Comparison of ENCODE assay signal across 8 cellular contexts in genomic region chr9:128702949-128703615, GRCh38. TPM values are rescaled to one million over a fixed set of nuclear protein-coding genes. Genes with fewer than 3 reads are reported as not detected.
DNase-seq lines count a peak whose midpoint lies in the region; ATAC-seq, FAIRE-seq and TF ChIP-seq lines count a peak whose summit lies in the region.

No MANE protein-coding gene starts in this region.

- H3K36me3 ChIP-seq in K562 (ENCODE audit: control insufficient read depth, insufficient read depth, low read length) (peaks cover 41% of the 10 kb centered on the region; the same call in 2 of the 3 replicates), kidney (ENCODE audit: control insufficient read depth in 1 of 2, insufficient read depth in 2 of 2, low read length in 2 of 2) (no peaks in the 10 kb centered on the region)

- POLR2A ChIA-PET in AG04450 (lab: Yijun Ruan, JAX) (no interaction called here), K562 (lab: Yijun Ruan, JAX) (interaction anchor here (0.5 to 2.3 kb wide), 3 partner anchors 9 to 332 kb away, joined by 3 to 9 read pairs (median 3); no protein-coding TSS in a partner anchor)

- no peak overlapping the region for H3K27ac ChIP-seq in AG04450 (ENCODE audit: low read depth, low read length)
- peak overlapping the region; percentile 71 for H3K27ac ChIP-seq in K562 (ENCODE audit: extremely low read depth, low read depth, low read length)
- peak overlapping the region; percentile 30 to 74 for H3K27ac ChIP-seq in kidney (ENCODE audit: low read depth in 2 of 2, low read length in 2 of 2)

- H3K4me2 ChIP-seq in K562 (ENCODE audit: insufficient read depth, low read length) = peak overlapping the region; percentile 82

- TF ChIP-seq EP300 in K562 (IDR thresholded peaks at IDR 0.05; ENCODE audit: low read length) = no peak

- TF ChIP-seq RAD21 in K562 (CRISPR knock-in tag; conservative IDR thresholded peaks at IDR 0.05 in 1 of 2, IDR thresholded peaks at IDR 0.05 in 1 of 2) = no peak

- peaks cover 9 to 43% of the 10 kb centered on the region in 2 experiments for H3K4me1 ChIP-seq in K562 (replicated peaks in 1 of 2; ENCODE audit: control insufficient read depth in 2 of 2, insufficient read depth in 2 of 2, low read length in 2 of 2)
- H3K4me1 ChIP-seq in kidney (ENCODE audit: control insufficient read depth in 1 of 2, insufficient read depth in 1 of 2, low read depth in 1 of 2, low read length in 2 of 2) = peaks cover 0 to 3% of the 10 kb centered on the region in 2 donors

- H3K9ac ChIP-seq in K562 (ENCODE audit: insufficient read depth in 1 of 2, low read depth in 2 of 2, low read length in 2 of 2) (peak overlapping the region; percentile 87 to 96), kidney (ENCODE audit: low read length in 2 of 2) (peak overlapping the region in 1 of 2 donors; percentile 51)

- H3K9me3 ChIP-seq in AG04450 (ENCODE audit: control insufficient read depth, insufficient read depth, low read length) (no peaks in the 10 kb centered on the region; the same call in 1 of the 2 replicates), K562 (replicated peaks; ENCODE audit: control insufficient read depth, insufficient read depth, low read depth, low read length) (no peaks in the 10 kb centered on the region), kidney (ENCODE audit: control insufficient read depth in 1 of 2, low read length in 2 of 2) (no peaks in the 10 kb centered on the region)

- no peak for TF ChIP-seq CTCF in AG04450 (IDR thresholded peaks at IDR 0.05; ENCODE audit: low read depth, low read length)
- no peak for TF ChIP-seq CTCF in K562 (IDR thresholded peaks at IDR 0.05 in 2 of 3, conservative IDR thresholded peaks at IDR 0.05 in 1 of 3; ENCODE audit: insufficient read depth in 2 of 3, low read depth in 1 of 3, low read length in 3 of 3)
- no peak for TF ChIP-seq CTCF in kidney (IDR thresholded peaks at IDR 0.05; ENCODE audit: borderline replicate concordance, extremely low read depth, insufficient read depth)

- ATAC-seq in GM18909 (IDR thresholded peaks at IDR 0.05; ENCODE audit: poor library complexity, unreplicated experiment) (peak; percentile 23), K562 (peak; percentile 47)

- CTCF ChIA-PET in AG04450 (lab: Charles Lee) (no interaction called here), K562 (lab: Yijun Ruan, JAX; ENCODE audit: low intra/inter-chr PET ratio) (interaction anchor here (0.8 kb wide), 1 partner anchor 227 kb away, joined by 3 read pairs; no protein-coding TSS in a partner anchor)

- no peaks in the 10 kb centered on the region for H4K20me1 ChIP-seq in K562 (replicated peaks; ENCODE audit: control insufficient read depth, insufficient read depth, low read length)

- under 1% methylated on average over 22 of the region's 55 CpGs for WGBS in K562 (ENCODE audit: insufficient coverage, low coverage, missing lambda C conversion rate)

- DNase-seq in AG04450 (ENCODE audit: low read depth, low spot score) (no peak), NCI-H226 (peak; percentile 20), K562 (ENCODE audit: extremely low read depth in 1 of 4, low spot score in 3 of 4) (peak; percentile 68 to 83 (median 76)), kidney (peak; percentile 84), NCI-H2029 (lab: John Stamatoyannopoulos, UW) (no peak)
- peak; percentile 16 to 29 for DNase-seq in stimulated activated CD4-positive, alpha-beta T cell treated with anti-CD3 and anti-CD28 coated beads, Interleukin-4, amount 100 ng/mL, for 48 hours (ENCODE audit: low read depth in 2 of 2)
- DNase-seq in central memory CD4-positive, alpha-beta T cell = no peak

- H3K27me3 ChIP-seq in AG04450 (ENCODE audit: control insufficient read depth, insufficient read depth, low read length) (no peaks in the 10 kb centered on the region), K562 (ENCODE audit: control insufficient read depth in 2 of 2, insufficient read depth in 2 of 2, low read length in 2 of 2) (no peaks in the 10 kb centered on the region)

- peak overlapping the region; percentile 93 for H2AFZ ChIP-seq in K562 (ENCODE audit: low read depth, low read length)

- H3K79me2 ChIP-seq in K562 (ENCODE audit: control insufficient read depth, insufficient read depth, low read length) = peaks cover 24% of the 10 kb centered on the region

- H3K4me3 ChIP-seq in AG04450 (ENCODE audit: low read depth, low read length) (peak overlapping the region; percentile 69), K562 (peak overlapping the region; percentile 69), kidney (ENCODE audit: low read length in 2 of 2) (peak overlapping the region in 1 of 2 donors; percentile 59)

- peak; percentile 34; the same call in 1 of the 2 replicates for TF ChIP-seq POLR2A in K562 (conservative IDR thresholded peaks at IDR 0.05)

- H3K9me1 ChIP-seq in K562 (ENCODE audit: control insufficient read depth, insufficient read depth, low read length) = no peaks in the 10 kb centered on the region

- intact Hi-C loops in K562 (cut with micrococcal nuclease) (loop anchor here (5.0 kb wide), 1 partner anchor 56 kb away; no protein-coding TSS in a partner anchor), kidney (cut with DNase I) (no loop called here)

- FAIRE-seq in K562 (lab: Jason Lieb, UNC) = no peak
- no peak for FAIRE-seq in kidney (lab: Jason Lieb, UNC)

- BruUV-seq in K562 (replicated peaks; lab: Mats Ljungman, UMichigan) = no TSS peak

- in situ Hi-C loops in K562 (cut with MboI) = no loop called here

RNA-seq across cellular contexts. Expression of gene PKN3, which starts 0.8 kb away (rescaled TPM):
- polyA plus RNA-seq in AG04450 (2011; rRNA removed) (1.7 and 2.2 TPM in 2 replicates), K562 (2011; rRNA removed) (24.5 and 25.4 TPM in 2 replicates), K562 (2014; fragmentation: Illumina TruSeq; extraction: Trizol) (19.7 and 28.3 TPM in 2 replicates), K562 (2014; fragmentation: Nextera tagmentation; extraction: Ambion mirVana) (1 to 10 TPM in 1 of 2 experiments, under 1 TPM in 1; 0.82 to 1.4 TPM), K562 (2014; rRNA removed) (48.9 and 49.2 TPM in 2 replicates), kidney (ENCODE audit: insufficient read depth, low read depth, low replicate concordance) (3.9 TPM)
- polyA minus RNA-seq in AG04450 (2011; rRNA and poly(A)+ RNA removed) = 2.7 and 4.0 TPM in 2 replicates
- total RNA-seq in K562 (2011; cell fraction: chromatin; rRNA removed; ENCODE audit: low replicate concordance) = 45.1 and 101 TPM in 2 replicates
- 76.3 and 95.7 TPM in 2 replicates for total RNA-seq in K562 (2011; cell fraction: nucleolus; rRNA removed)
- 27.9 and 53.6 TPM in 2 replicates for total RNA-seq in K562 (2011; cell fraction: nucleoplasm; rRNA removed)
- total RNA-seq in K562 (2014; rRNA removed) (29.4 and 42.4 TPM in 2 replicates), K562 (2014; rRNA removed; fragmentation: Illumina TruSeq; extraction: Trizol) (10.6 and 16.2 TPM in 2 replicates), K562 (2015; rRNA removed; fragmentation: Illumina TruSeq; extraction: Trizol) (17.5 and 19.7 TPM in 2 replicates), K562 (2021) (40.3 and 41.3 TPM in 2 replicates), kidney (14.7 TPM)
- polyA plus RNA-seq in K562 (2011; cell fraction: cytosol; rRNA removed) = 25.0 and 47.2 TPM in 2 replicates
- 80.6 and 118 TPM in 2 replicates for polyA plus RNA-seq in K562 (2011; cell fraction: nucleus; rRNA removed)
- polyA plus RNA-seq in K562 (2012) = 28.4 and 42.0 TPM in 2 replicates
- polyA minus RNA-seq in K562 (2011; rRNA and poly(A)+ RNA removed) = 9.4 and 18.7 TPM in 2 replicates
- 23.5 and 24.5 TPM in 2 replicates for polyA minus RNA-seq in K562 (2011; cell fraction: cytosol; rRNA and poly(A)+ RNA removed)
- polyA minus RNA-seq in K562 (2011; cell fraction: nucleus; rRNA and poly(A)+ RNA removed) = 12.1 and 13.3 TPM in 2 replicates

RNA-seq across cellular contexts. Expression of gene SET, which starts 14.1 kb away (rescaled TPM):
- 193 and 259 TPM in 2 replicates for polyA plus RNA-seq in AG04450 (2011; rRNA removed)
- 99.7 and 176 TPM in 2 replicates for polyA minus RNA-seq in AG04450 (2011; rRNA and poly(A)+ RNA removed)
- 148 and 241 TPM in 2 replicates for total RNA-seq in K562 (2011; cell fraction: chromatin; rRNA removed; ENCODE audit: low replicate concordance)
- total RNA-seq in K562 (2011; cell fraction: nucleolus; rRNA removed) = 111 and 117 TPM in 2 replicates
- total RNA-seq in K562 (2011; cell fraction: nucleoplasm; rRNA removed) = 183 and 259 TPM in 2 replicates
- 887 and 1,071 TPM in 2 replicates for total RNA-seq in K562 (2014; rRNA removed)
- 1,328 and 1,534 TPM in 2 replicates for total RNA-seq in K562 (2014; rRNA removed; fragmentation: Illumina TruSeq; extraction: Trizol)
- 1,335 and 1,447 TPM in 2 replicates for total RNA-seq in K562 (2015; rRNA removed; fragmentation: Illumina TruSeq; extraction: Trizol)
- total RNA-seq in K562 (2021) = 840 and 907 TPM in 2 replicates
- polyA plus RNA-seq in K562 (2011; rRNA removed) = 308 and 520 TPM in 2 replicates
- polyA plus RNA-seq in K562 (2011; cell fraction: cytosol; rRNA removed) = 84.3 and 133 TPM in 2 replicates
- polyA plus RNA-seq in K562 (2011; cell fraction: nucleus; rRNA removed) = 138 and 148 TPM in 2 replicates
- polyA plus RNA-seq in K562 (2012) = 556 and 791 TPM in 2 replicates
- 886 and 1,006 TPM in 2 replicates for polyA plus RNA-seq in K562 (2014; fragmentation: Illumina TruSeq; extraction: Trizol)
- 100 to 1,000 TPM; 404 to 534 TPM for polyA plus RNA-seq in K562 (2014; fragmentation: Nextera tagmentation; extraction: Ambion mirVana)
- polyA plus RNA-seq in K562 (2014; rRNA removed) = 609 and 622 TPM in 2 replicates
- 1,021 and 1,119 TPM in 2 replicates for polyA minus RNA-seq in K562 (2011; rRNA and poly(A)+ RNA removed)
- polyA minus RNA-seq in K562 (2011; cell fraction: cytosol; rRNA and poly(A)+ RNA removed) = 256 and 383 TPM in 2 replicates
- 100 and 155 TPM in 2 replicates for polyA minus RNA-seq in K562 (2011; cell fraction: nucleus; rRNA and poly(A)+ RNA removed)
- 247 TPM for total RNA-seq in kidney
- 127 TPM for polyA plus RNA-seq in kidney (ENCODE audit: insufficient read depth, low read depth, low replicate concordance)

RNA-seq across cellular contexts. Expression of gene ZDHHC12, which starts 20.8 kb away (rescaled TPM):
- polyA plus RNA-seq in AG04450 (2011; rRNA removed) (23.2 and 33.7 TPM in 2 replicates), K562 (2011; rRNA removed) (13.8 and 24.8 TPM in 2 replicates), K562 (2014; fragmentation: Illumina TruSeq; extraction: Trizol) (6.8 and 27.8 TPM in 2 replicates), K562 (2014; fragmentation: Nextera tagmentation; extraction: Ambion mirVana) (1 to 10 TPM in 1 of 2 experiments, under 1 TPM in 1; 0.21 to 4.3 TPM), K562 (2014; rRNA removed) (31.7 TPM in 2 replicates), kidney (ENCODE audit: insufficient read depth, low read depth, low replicate concordance) (54.7 TPM)
- 6.2 and 8.4 TPM in 2 replicates for polyA minus RNA-seq in AG04450 (2011; rRNA and poly(A)+ RNA removed)
- 7.1 and 18.4 TPM in 2 replicates for total RNA-seq in K562 (2011; cell fraction: chromatin; rRNA removed; ENCODE audit: low replicate concordance)
- 35.0 and 36.5 TPM in 2 replicates for total RNA-seq in K562 (2011; cell fraction: nucleolus; rRNA removed)
- total RNA-seq in K562 (2011; cell fraction: nucleoplasm; rRNA removed) = 22.9 and 31.1 TPM in 2 replicates
- total RNA-seq in K562 (2014; rRNA removed) (38.0 and 57.7 TPM in 2 replicates), K562 (2014; rRNA removed; fragmentation: Illumina TruSeq; extraction: Trizol) (1.1 and 1.9 TPM in 2 replicates), K562 (2015; rRNA removed; fragmentation: Illumina TruSeq; extraction: Trizol) (18.7 and 19.1 TPM in 2 replicates), K562 (2021) (28.7 and 30.3 TPM in 2 replicates), kidney (39.9 TPM)
- 30.4 and 84.8 TPM in 2 replicates for polyA plus RNA-seq in K562 (2011; cell fraction: cytosol; rRNA removed)
- 32.5 and 45.8 TPM in 2 replicates for polyA plus RNA-seq in K562 (2011; cell fraction: nucleus; rRNA removed)
- 31.0 and 52.7 TPM in 2 replicates for polyA plus RNA-seq in K562 (2012)
- polyA minus RNA-seq in K562 (2011; rRNA and poly(A)+ RNA removed) = 3.4 and 6.5 TPM in 2 replicates
- polyA minus RNA-seq in K562 (2011; cell fraction: cytosol; rRNA and poly(A)+ RNA removed) = 21.7 and 30.2 TPM in 2 replicates
- 5.8 and 6.1 TPM in 2 replicates for polyA minus RNA-seq in K562 (2011; cell fraction: nucleus; rRNA and poly(A)+ RNA removed)

RNA-seq across cellular contexts. Expression of gene DYNC2I2, which starts 46.4 kb away (rescaled TPM):
- polyA plus RNA-seq in AG04450 (2011; rRNA removed) (10.9 and 16.7 TPM in 2 replicates), K562 (2011; rRNA removed) (70.0 and 85.8 TPM in 2 replicates), K562 (2014; fragmentation: Illumina TruSeq; extraction: Trizol) (36.3 and 76.9 TPM in 2 replicates), K562 (2014; fragmentation: Nextera tagmentation; extraction: Ambion mirVana) (1 to 10 TPM; 1.5 to 2.3 TPM), K562 (2014; rRNA removed) (165 and 184 TPM in 2 replicates), kidney (ENCODE audit: insufficient read depth, low read depth, low replicate concordance) (98.6 TPM)
- polyA minus RNA-seq in AG04450 (2011; rRNA and poly(A)+ RNA removed) = 13.0 and 13.1 TPM in 2 replicates
- 27.2 and 132 TPM in 2 replicates for total RNA-seq in K562 (2011; cell fraction: chromatin; rRNA removed; ENCODE audit: low replicate concordance)
- 174 and 202 TPM in 2 replicates for total RNA-seq in K562 (2011; cell fraction: nucleolus; rRNA removed)
- total RNA-seq in K562 (2011; cell fraction: nucleoplasm; rRNA removed) = 76.1 and 76.9 TPM in 2 replicates
- total RNA-seq in K562 (2014; rRNA removed) (249 and 283 TPM in 2 replicates), K562 (2014; rRNA removed; fragmentation: Illumina TruSeq; extraction: Trizol) (16.0 and 21.6 TPM in 2 replicates), K562 (2015; rRNA removed; fragmentation: Illumina TruSeq; extraction: Trizol) (69.5 and 71.3 TPM in 2 replicates), K562 (2021) (131 and 144 TPM in 2 replicates), kidney (76.6 TPM)
- 110 and 264 TPM in 2 replicates for polyA plus RNA-seq in K562 (2011; cell fraction: cytosol; rRNA removed)
- 270 and 451 TPM in 2 replicates for polyA plus RNA-seq in K562 (2011; cell fraction: nucleus; rRNA removed)
- polyA plus RNA-seq in K562 (2012) = 106 and 139 TPM in 2 replicates
- 16.9 and 31.4 TPM in 2 replicates for polyA minus RNA-seq in K562 (2011; rRNA and poly(A)+ RNA removed)
- 70.6 and 79.0 TPM in 2 replicates for polyA minus RNA-seq in K562 (2011; cell fraction: cytosol; rRNA and poly(A)+ RNA removed)
- polyA minus RNA-seq in K562 (2011; cell fraction: nucleus; rRNA and poly(A)+ RNA removed) = 78.6 and 83.6 TPM in 2 replicates

Comparison
In these comparisons a context has a peak if more than half of its experiments do, and no peak if none do; other contexts are left out.
1. DNase-seq: peak in NCI-H226 (single experiment), K562 (4 of 4), kidney (single experiment) and stimulated activated CD4-positive, alpha-beta T cell treated with anti-CD3 and anti-CD28 coated beads, Interleukin-4, amount 100 ng/mL, for 48 hours (2 of 2); none in AG04450 (single experiment), NCI-H2029 (single experiment) and central memory CD4-positive, alpha-beta T cell (single experiment).